Comparison of ENCODE assay signal across 16 cellular contexts in genomic region chr2:72982219-72982618, GRCh38.
DNase-seq lines count a peak whose midpoint lies in the region; ATAC-seq, FAIRE-seq and TF ChIP-seq lines count a peak whose summit lies in the region.
"Had no signal": no experiment of that assay in that cellular context is flagged by ENCODE, and none has a peak within 500 bp of the region (broad histone marks: within the 10 kb centered on the region; RNA-seq: fewer than 3 reads in every experiment).

No MANE protein-coding gene starts in this region.

- H3K36me3 ChIP-seq in MG63 (no peaks in the 10 kb centered on the region), kidney (ENCODE audit: control insufficient read depth in 1 of 2, insufficient read depth in 2 of 2, low read length in 2 of 2) (peaks cover 0 to 2% of the 10 kb centered on the region in 2 donors), neural progenitor cell (no peaks in the 10 kb centered on the region)
- H3K36me3 ChIP-seq: SJCRH30 had no signal

- H3K27ac ChIP-seq in kidney (ENCODE audit: low read depth in 2 of 2, low read length in 2 of 2) (peak overlapping the region; percentile 9 to 57), neural progenitor cell (no peak overlapping the region)
- H3K27ac ChIP-seq: SJCRH30 had no signal

- intact Hi-C loops in kidney (cut with DNase I) = no loop called here

- ATAC-seq in GM18517 (IDR thresholded peaks at IDR 0.05; ENCODE audit: unreplicated experiment) = no peak
- ATAC-seq: K562 had no signal

- H3K4me3 ChIP-seq in MG63 (no peak overlapping the region), kidney (ENCODE audit: low read length in 2 of 2) (no peak overlapping the region), neural progenitor cell (no peak overlapping the region)
- H3K4me3 ChIP-seq: K562, SJCRH30 had no signal

- no peak overlapping the region for H3K4me2 ChIP-seq in neural progenitor cell

- H2AFZ ChIP-seq in neural progenitor cell (replicated peaks) = no peak overlapping the region

- no peaks in the 10 kb centered on the region for H3K4me1 Mint-ChIP-seq in neural progenitor cell

- H3K9me3 ChIP-seq in MG63 = no peaks in the 10 kb centered on the region
- no peaks in the 10 kb centered on the region for H3K9me3 ChIP-seq in kidney (ENCODE audit: control insufficient read depth in 1 of 2, low read length in 2 of 2)
- H3K9me3 ChIP-seq in neural progenitor cell (ENCODE audit: low read depth) = no peaks in the 10 kb centered on the region
- H3K9me3 ChIP-seq: SJCRH30 had no signal

- no peaks in the 10 kb centered on the region for H3F3A ChIP-seq in neural progenitor cell (ENCODE audit: low read depth)

- DNase-seq in A172 (ENCODE audit: low spot score) (peak; percentile 24), AG08395 (ENCODE audit: low spot score) (peak; percentile 24), MG63 (peak; percentile 19), kidney (no peak), activated T-cell treated with anti-CD3 and anti-CD28 coated beads for 4 hours (no peak), neural progenitor cell (ENCODE audit: low spot score) (no peak)
- DNase-seq: DMS79 treated with DMSO at 0.1 percent for 48 hours; HCEC 1CT; NCI-H1105 treated with DMSO at 0.1 percent for 48 hours; NCI-H1694 treated with DMSO at 0.1 percent for 48 hours; NK-92 treated with Interleukin-12 subunit alpha and Interleukin-12 subunit beta, amount 100 ng/mL, for 24 hours; OCI-M1; SJCRH30 had no signal

- peaks cover 6% of the 10 kb centered on the region for H3K27me3 Mint-ChIP-seq in neural progenitor cell (ENCODE audit: insufficient read depth, low read depth)
- H3K27me3 Mint-ChIP-seq: B cell had no signal

- H4K20me1 ChIP-seq in neural progenitor cell (ENCODE audit: low read depth) = no peaks in the 10 kb centered on the region

- no peak overlapping the region for H3K4me3 Mint-ChIP-seq in neural progenitor cell
- H3K4me3 Mint-ChIP-seq: B cell had no signal

- peaks cover 3% of the 10 kb centered on the region for H3K36me3 Mint-ChIP-seq in neural progenitor cell

- FAIRE-seq in kidney (lab: Jason Lieb, UNC) = no peak
- FAIRE-seq: K562 had no signal

- H3K9ac ChIP-seq in kidney (ENCODE audit: low read length in 2 of 2) (no peak overlapping the region), neural progenitor cell (no peak overlapping the region)

- no peaks in the 10 kb centered on the region for H3K9me3 Mint-ChIP-seq in neural progenitor cell

- no peak overlapping the region for H3K27ac Mint-ChIP-seq in neural progenitor cell
- H3K27ac Mint-ChIP-seq: B cell had no signal

- peaks cover 21 to 32% of the 10 kb centered on the region in 2 donors for H3K4me1 ChIP-seq in kidney (ENCODE audit: control insufficient read depth in 1 of 2, insufficient read depth in 1 of 2, low read depth in 1 of 2, low read length in 2 of 2)
- H3K4me1 ChIP-seq in neural progenitor cell = no peaks in the 10 kb centered on the region

- H3K27me3 ChIP-seq in MG63 = no peaks in the 10 kb centered on the region
- H3K27me3 ChIP-seq in neural progenitor cell = no peaks in the 10 kb centered on the region
- H3K27me3 ChIP-seq: SJCRH30 had no signal

- TF ChIP-seq CTCF in kidney (IDR thresholded peaks at IDR 0.05; ENCODE audit: borderline replicate concordance, extremely low read depth, insufficient read depth) (no peak), neural progenitor cell (IDR thresholded peaks at IDR 0.05) (no peak)

- H3K79me2 ChIP-seq in neural progenitor cell (ENCODE audit: low read depth) = no peaks in the 10 kb centered on the region

Comparison
In these comparisons a context has a peak if more than half of its experiments do, and no peak if none do; other contexts are left out.
1. DNase-seq: peak in A172 (single experiment), AG08395 (single experiment) and MG63 (single experiment); none in kidney (single experiment), activated T-cell treated with anti-CD3 and anti-CD28 coated beads for 4 hours (single experiment) and neural progenitor cell (single experiment).